15 cellular contexts compared by ENCODE assay signal in genomic region chr6:13559968-13560650, GRCh38. TPM values are rescaled to one million over a fixed set of nuclear protein-coding genes. Genes with fewer than 3 reads are reported as not detected.
DNase-seq lines count a peak whose midpoint lies in the region; ATAC-seq and TF ChIP-seq lines count a peak whose summit lies in the region.
"Had no signal": no experiment of that assay in that cellular context is flagged by ENCODE, and none has a peak within 500 bp of the region (broad histone marks: within the 10 kb centered on the region; RNA-seq: fewer than 3 reads in every experiment).

No MANE protein-coding gene starts in this region.

- H3K36me3 ChIP-seq in A673 (ENCODE audit: insufficient read depth, low read length, poor library complexity, severe bottlenecking): no peaks in the 10 kb centered on the region
- H3K36me3 ChIP-seq: BLaER1 treated with 17β-estradiol and CSF1 and Interleukin-3, amounts not matched to agents 10 nM and 100 nM had no signal

- no peaks in the 10 kb centered on the region for H3K27me3 ChIP-seq in A673 (replicated peaks; ENCODE audit: insufficient read depth, low read depth, low read length, poor library complexity)
- H3K27me3 ChIP-seq: BLaER1 treated with 17β-estradiol and CSF1 and Interleukin-3, amounts not matched to agents 10 nM and 100 nM had no signal

- ATAC-seq in HG03432 (IDR thresholded peaks at IDR 0.05; ENCODE audit: unreplicated experiment): no peak
- ATAC-seq in GM19395 (IDR thresholded peaks at IDR 0.05; ENCODE audit: unreplicated experiment): no peak
- ATAC-seq: T-helper 17 cell had no signal

- H3K27ac ChIP-seq in A673 (ENCODE audit: low read depth, low read length, poor library complexity, severe bottlenecking): no peak overlapping the region
- H3K27ac ChIP-seq: BLaER1 treated with 17β-estradiol and CSF1 and Interleukin-3, amounts not matched to agents 10 nM and 100 nM; RWPE1 had no signal

- no TSS peak for BruUV-seq in A673 (replicated peaks; lab: Mats Ljungman, UMichigan)

- DNase-seq in NCI-H146 (lab: John Stamatoyannopoulos, UW) (peak; percentile 43), NCI-H146 treated with DMSO at 0.1 percent for 48 hours (lab: John Stamatoyannopoulos, UW; ENCODE audit: unreplicated experiment) (no peak), A673 (ENCODE audit: low spot score) (peak; percentile 26), NCI-H2171 treated with DMSO at 0.1 percent for 48 hours (lab: John Stamatoyannopoulos, UW) (peak; percentile 55), fibroblast of mammary gland (ENCODE audit: low read depth) (peak; percentile 10), kidney glomerular epithelial cell (lab: John Stamatoyannopoulos, UW) (no peak)
- DNase-seq: CD8-positive, alpha-beta memory T cell; GF-D8; NCI-H2227 treated with DMSO at 0.1 percent for 48 hours; T-helper 17 cell had no signal

- intact Hi-C loops in A673 (cut with micrococcal nuclease; ENCODE audit: unreplicated experiment): no loop called here

- H3K9me3 ChIP-seq in A673 (ENCODE audit: low read depth, low read length, poor library complexity, severe bottlenecking): no peaks in the 10 kb centered on the region
- H3K9me3 ChIP-seq: BLaER1 treated with 17β-estradiol and CSF1 and Interleukin-3, amounts not matched to agents 10 nM and 100 nM had no signal

- CTCF ChIA-PET in A673 (lab: Charles Lee): no interaction called here

- no peak overlapping the region for H3K4me3 ChIP-seq in A673 (ENCODE audit: low read depth, low read length, poor library complexity, severe bottlenecking)
- no peak overlapping the region for H3K4me3 ChIP-seq in fibroblast of mammary gland (ENCODE audit: control insufficient read depth, low read depth, low read length)
- H3K4me3 ChIP-seq: BLaER1 treated with 17β-estradiol and CSF1 and Interleukin-3, amounts not matched to agents 10 nM and 100 nM; GM23338 had no signal

- H3K4me1 ChIP-seq in A673 (ENCODE audit: insufficient read depth, low read length, poor library complexity, severe bottlenecking): no peaks in the 10 kb centered on the region

- TF ChIP-seq CTCF in A673 (conservative IDR thresholded peaks at IDR 0.05; ENCODE audit: low read depth, low read length) (no peak), fibroblast of mammary gland (conservative IDR thresholded peaks at IDR 0.05; ENCODE audit: control insufficient read depth, insufficient read depth, low read depth, low read length) (no peak)

- POLR2A ChIA-PET in A673 (lab: Charles Lee; ENCODE audit: low non-redundant PET): interaction anchor here (0.6 kb wide), 1 partner anchor 167 kb away, joined by 3 read pairs; no protein-coding TSS in a partner anchor

RNA-seq across cellular contexts. Expression of gene SIRT5, which starts 14.3 kb away (rescaled TPM):
- total RNA-seq in A673 (2021): 7.6 and 9.0 TPM in 2 replicates

RNA-seq across cellular contexts. Expression of gene NOL7, which starts 55.0 kb away (rescaled TPM):
- total RNA-seq in A673 (2021): 95.9 and 102 TPM in 2 replicates

Comparison
In these comparisons a context has a peak if more than half of its experiments do, and no peak if none do; other contexts are left out.
1. DNase-seq: peak in NCI-H146 (single experiment), A673 (single experiment), NCI-H2171 treated with DMSO at 0.1 percent for 48 hours (single experiment) and fibroblast of mammary gland (single experiment); none in NCI-H146 treated with DMSO at 0.1 percent for 48 hours (single experiment) and kidney glomerular epithelial cell (single experiment).